8 cellular contexts compared by ENCODE assay signal in genomic region chr3:189630667-189631372, GRCh38. TPM values are rescaled to one million over a fixed set of nuclear protein-coding genes. Genes with fewer than 3 reads are reported as not detected.
A peak's percentile ranks its signal among the peaks of the same experiment; 100 is the strongest.
DNase-seq lines count a peak whose midpoint lies in the region; ATAC-seq and TF ChIP-seq lines count a peak whose summit lies in the region.

No MANE protein-coding gene starts in this region.

- intact Hi-C loops in CD14-positive monocyte (cut with micrococcal nuclease), result no loop called here
- intact Hi-C loops in esophagus muscularis mucosa (cut with DNase I), result no loop called here

- no peaks in the 10 kb centered on the region for H3K36me3 ChIP-seq in esophagus muscularis mucosa

- ATAC-seq in GM21367 (IDR thresholded peaks at IDR 0.05; ENCODE audit: unreplicated experiment), result peak; percentile 51
- ATAC-seq in HG03565 (IDR thresholded peaks at IDR 0.05; ENCODE audit: unreplicated experiment), result peak; percentile 38

- no peaks in the 10 kb centered on the region for H3K36me3 Mint-ChIP-seq in CD14-positive monocyte

- H3K27me3 ChIP-seq in esophagus muscularis mucosa, result no peaks in the 10 kb centered on the region

- TF ChIP-seq CTCF in CD14-positive monocyte (IDR thresholded peaks at IDR 0.05), result no peak
- no peak for TF ChIP-seq CTCF in esophagus muscularis mucosa (IDR thresholded peaks at IDR 0.05)

- no peak for TF ChIP-seq EP300 in esophagus muscularis mucosa (IDR thresholded peaks at IDR 0.05)

- H3K4me1 Mint-ChIP-seq in CD14-positive monocyte, result peaks cover 27% of the 10 kb centered on the region

- H3K27ac Mint-ChIP-seq in CD14-positive monocyte, result peak overlapping the region in 6 of 7 donors; percentile 43 to 76 (median 66)

- no peaks in the 10 kb centered on the region for H3K9me3 ChIP-seq in esophagus muscularis mucosa

- peaks cover 0 to 9% (median 4%) of the 10 kb centered on the region in 4 donors for H3K4me1 ChIP-seq in esophagus muscularis mucosa

- H3K27ac ChIP-seq in esophagus muscularis mucosa (replicated peaks in 1 of 4), result peak overlapping the region in 1 of 4 donors; percentile 3

- DNase-seq in CD14-positive monocyte (ENCODE audit: low spot score) (no peak), esophagus muscularis mucosa (ENCODE audit: extremely low spot score) (no peak), 8988T (no peak), HT-29 (ENCODE audit: low spot score) (no peak), GM19240 (ENCODE audit: insufficient read length, low spot score) (no peak), iPS-NIHi11 (ENCODE audit: low spot score) (no peak)

- no peak for TF ChIP-seq POLR2A in esophagus muscularis mucosa (IDR thresholded peaks at IDR 0.05; ENCODE audit: low read depth)

- WGBS in esophagus muscularis mucosa, result 67% methylated on average over 9 of the region's 9 CpGs

- H3K9me3 Mint-ChIP-seq in CD14-positive monocyte, result no peaks in the 10 kb centered on the region

- peak overlapping the region; percentile 14 to 29 (median 16) for H3K4me3 ChIP-seq in esophagus muscularis mucosa

- H3K27me3 Mint-ChIP-seq in CD14-positive monocyte (ENCODE audit: low read depth in 3 of 3), result no peaks in the 10 kb centered on the region

- peak overlapping the region; percentile 59 to 94 for H3K4me3 Mint-ChIP-seq in CD14-positive monocyte

RNA-seq across cellular contexts. Expression of gene TP63, which starts 0.4 kb away (rescaled TPM):
- polyA plus RNA-seq in CD14-positive monocyte, result not detected
- under 1 TPM; under 0.01 to 0.34 (median 0.21) TPM for total RNA-seq in esophagus muscularis mucosa
- not detected in 2 replicates for total RNA-seq in HT-29 (2014; rRNA removed; shearing (Covaris generic))
